Comparison of ENCODE assay signal across 12 cellular contexts in the genomic region with DNA sequence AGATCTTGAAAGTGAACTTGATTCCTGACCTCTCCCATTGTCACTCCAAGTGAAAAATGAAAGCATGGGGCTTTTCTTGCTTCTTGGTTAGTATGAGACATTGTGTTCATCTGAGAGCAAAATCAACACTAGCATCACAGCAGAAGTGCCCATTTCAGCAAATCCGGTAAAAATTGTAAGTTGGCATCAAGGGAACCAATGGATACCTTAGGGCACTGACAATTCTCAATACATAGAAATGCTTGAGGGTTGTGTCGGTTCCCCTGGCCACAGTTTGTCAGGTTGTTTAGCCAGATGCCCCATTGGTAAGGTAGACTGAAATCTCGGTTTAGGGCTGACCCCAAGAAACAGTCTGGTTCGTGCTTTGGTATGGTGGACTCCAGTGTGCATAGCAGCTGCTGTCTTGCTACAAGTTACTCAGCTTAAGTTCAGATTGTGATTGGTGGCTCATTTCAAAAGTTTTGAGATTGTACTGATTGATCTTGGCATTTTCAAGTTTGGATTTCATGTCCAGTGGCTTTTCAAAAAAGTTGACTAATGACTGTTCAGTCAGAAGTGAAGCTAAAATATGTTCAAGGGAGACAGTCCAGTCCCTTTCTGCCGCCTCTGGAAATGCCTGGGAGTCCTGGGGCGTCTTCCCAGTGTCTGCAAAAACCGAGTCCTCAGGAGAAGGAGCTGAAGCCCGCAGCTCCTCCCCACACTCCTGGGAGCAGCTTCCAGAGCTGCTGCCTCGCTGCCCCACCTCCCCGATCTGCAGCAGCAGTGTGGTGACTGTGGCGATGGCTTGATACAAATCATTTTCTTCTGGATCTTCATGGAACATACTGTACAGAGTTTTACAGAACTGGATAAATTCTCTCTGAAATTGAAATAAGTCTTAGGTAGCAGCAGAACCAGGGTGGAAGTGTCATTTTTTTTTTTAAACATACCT. TPM values are rescaled to one million over a fixed set of nuclear protein-coding genes. Genes with fewer than 3 reads are reported as not detected.
DNase-seq lines count a peak whose midpoint lies in the region; ATAC-seq and TF ChIP-seq lines count a peak whose summit lies in the region.
"Had no signal": no experiment of that assay in that cellular context is flagged by ENCODE, and none has a peak within 500 bp of the region (broad histone marks: within the 10 kb centered on the region; RNA-seq: fewer than 3 reads in every experiment).

No MANE protein-coding gene starts in this region.

- H3K4me1 ChIP-seq in HCT116 (ENCODE audit: control insufficient read depth in 1 of 2, insufficient read depth in 2 of 2, low read length in 2 of 2) (peaks cover 2 to 11% of the 10 kb centered on the region in 2 experiments; a peak in 3 of 4 replicates), mesendoderm (ENCODE audit: control insufficient read depth, low read depth, low read length) (peaks cover 6% of the 10 kb centered on the region)

- peaks cover 53% of the 10 kb centered on the region for H3K79me2 ChIP-seq in HCT116 (ENCODE audit: insufficient read depth, low read length)
- H3K79me2 ChIP-seq in mesendoderm (ENCODE audit: control insufficient read depth, insufficient read depth, low read length): peaks cover 28% of the 10 kb centered on the region

- H3K4me2 ChIP-seq in HCT116 (ENCODE audit: low read length) (no peak overlapping the region), mesendoderm (ENCODE audit: low read length) (no peak overlapping the region)

- RAD21 ChIA-PET in HCT116 (lab: Charles Lee; ENCODE audit: low non-redundant PET in 1 of 2, low total read pairs in 2 of 2, uncharacterized antibody in 2 of 2, unreplicated experiment in 2 of 2): interaction anchor here in 1 of 2 experiments (0.7 kb wide), 1 partner anchor 348 kb away, joined by 4 read pairs; no protein-coding TSS in a partner anchor

- POLR2A ChIA-PET in HCT116 (lab: Charles Lee): interaction anchor here (1.4 kb wide), 1 partner anchor 398 kb away, joined by 3 read pairs; no protein-coding TSS in a partner anchor

- peak; percentile 48 for ATAC-seq in HCT116
- ATAC-seq: heart left ventricle had no signal

- H3K4me3 ChIP-seq in HCT116 (replicated peaks in 1 of 2; ENCODE audit: low read depth in 1 of 2, low read length in 2 of 2): no peak overlapping the region
- no peak overlapping the region for H3K4me3 ChIP-seq in mesendoderm (ENCODE audit: low read length)
- H3K4me3 ChIP-seq: heart left ventricle had no signal

- H3K9ac ChIP-seq in HCT116 (ENCODE audit: low read length): no peak overlapping the region
- H3K9ac ChIP-seq in mesendoderm (ENCODE audit: low read length): no peak overlapping the region

- DNase-seq in DMS53 (lab: John Stamatoyannopoulos, UW) (peak; percentile 50), DMS53 treated with DMSO at 0.1 percent for 48 hours (lab: John Stamatoyannopoulos, UW; ENCODE audit: unreplicated experiment) (no peak), HCT116 (ENCODE audit: low read depth, low spot score) (no peak), mesendoderm (peak; percentile 34), NCI-H2029 (lab: John Stamatoyannopoulos, UW) (no peak), DMS153 (lab: John Stamatoyannopoulos, UW) (no peak), mucosa of gallbladder (ENCODE audit: low spot score) (no peak)
- DNase-seq in activated T-cell treated with anti-CD3 and anti-CD28 coated beads, Interleukin-2, amount 50 U/mL, for 48 hours: peak; percentile 40 to 50
- DNase-seq: cortex of kidney; heart left ventricle; small intestine; stimulated activated CD8-positive, alpha-beta memory T cell treated with anti-CD3 and anti-CD28 coated beads, Interleukin-4, amount 100 ng/mL, for 48 hours had no signal

- H3K56ac ChIP-seq in mesendoderm (ENCODE audit: low read length): no peak overlapping the region

- no peak overlapping the region for H4K8ac ChIP-seq in mesendoderm (ENCODE audit: low read depth, low read length)

- no peak overlapping the region for H2AK5ac ChIP-seq in mesendoderm (ENCODE audit: low read length)

- H3K9me3 ChIP-seq in HCT116 (ENCODE audit: control insufficient read depth in 1 of 2, insufficient read depth in 1 of 2, low read depth in 1 of 2, low read length in 2 of 2): no peaks in the 10 kb centered on the region
- H3K9me3 ChIP-seq: heart left ventricle had no signal

- H2BK5ac ChIP-seq in mesendoderm (ENCODE audit: low read length): no peak overlapping the region

- no peak for TF ChIP-seq POLR2A in HCT116 (IDR thresholded peaks at IDR 0.05; ENCODE audit: borderline replicate concordance, extremely low read depth, insufficient read depth, insufficient read length)

- H2BK15ac ChIP-seq in mesendoderm (replicated peaks; ENCODE audit: low read depth): no peak overlapping the region

- no peak overlapping the region for H4K5ac ChIP-seq in mesendoderm (ENCODE audit: low read length)

- H4K20me1 ChIP-seq in HCT116 (ENCODE audit: insufficient read depth): peaks cover 57% of the 10 kb centered on the region; the same call in 1 of the 2 replicates

- CTCF ChIA-PET in HCT116 (lab: Charles Lee): interaction anchor here (1.0 to 2.7 kb wide), 3 partner anchors 145 to 402 kb away, joined by 3 to 14 read pairs (median 5); no protein-coding TSS in a partner anchor

- H3K36me3 ChIP-seq in HCT116 (ENCODE audit: control insufficient read depth in 1 of 2, insufficient read depth in 2 of 2, low read length in 2 of 2) (peaks cover 42 to 60% of the 10 kb centered on the region in 2 experiments), mesendoderm (ENCODE audit: control insufficient read depth, insufficient read depth, low read length) (peaks cover 19% of the 10 kb centered on the region)

- H3K79me1 ChIP-seq in mesendoderm (ENCODE audit: low read length): peaks cover 8% of the 10 kb centered on the region

- no peak overlapping the region for H2AFZ ChIP-seq in HCT116 (ENCODE audit: low read depth, low read length, poor library complexity, severe bottlenecking)

- intact Hi-C loops in HCT116 (cut with micrococcal nuclease): no loop called here

- no peak for TF ChIP-seq RAD21 in HCT116 (IDR thresholded peaks at IDR 0.05; ENCODE audit: low read depth)

- no peak for TF ChIP-seq CTCF in HCT116 (IDR thresholded peaks at IDR 0.05 in 2 of 3, conservative IDR thresholded peaks at IDR 0.05 in 1 of 3; ENCODE audit: borderline replicate concordance in 1 of 3, insufficient read depth in 1 of 3, low read depth in 2 of 3, low read length in 2 of 3)

- H3K27me3 ChIP-seq in HCT116 (ENCODE audit: insufficient read depth, low read length): no peaks in the 10 kb centered on the region
- H3K27me3 ChIP-seq in mesendoderm (ENCODE audit: insufficient read depth, low read length, poor library complexity): no peaks in the 10 kb centered on the region
- H3K27me3 ChIP-seq: heart left ventricle had no signal

- BruUV-seq in HCT116 (replicated peaks; lab: Mats Ljungman, UMichigan): TSS peak; percentile 39

- no CpG with 5 or more reads among the region's 11 CpGs for WGBS in mesendoderm (ENCODE audit: extremely low coverage, insufficient coverage, low lambda C conversion rate)

- H3K23ac ChIP-seq in mesendoderm (ENCODE audit: low read length): no peak overlapping the region

- H3K4ac ChIP-seq in mesendoderm (ENCODE audit: low read depth, low read length): no peak overlapping the region

- H3K9me2 ChIP-seq in HCT116 (ENCODE audit: insufficient read depth): no peaks in the 10 kb centered on the region

- H3K27ac ChIP-seq in HCT116 (ENCODE audit: low read depth, low read length) (peak overlapping the region; percentile 20; the same call in 1 of the 2 replicates), mesendoderm (ENCODE audit: low read depth, low read length) (no peak overlapping the region)
- H3K27ac ChIP-seq: heart left ventricle had no signal

- H2BK120ac ChIP-seq in mesendoderm (ENCODE audit: low read depth, low read length): no peak overlapping the region

- H3K18ac ChIP-seq in mesendoderm (ENCODE audit: low read length): no peak overlapping the region

TF ChIP-seq in HCT116, 20 proteins besides CTCF, POLR2A, EP300 and RAD21:
- TF ChIP-seq JUND (IDR thresholded peaks at IDR 0.05): peak; percentile 3; the same call in 1 of the 2 replicates
- TF ChIP-seq POLR2AphosphoS5 (IDR thresholded peaks at IDR 0.05; ENCODE audit: low read depth, low read length): peak; percentile 65
- no peak for TF ChIP-seq ZFX (IDR thresholded peaks at IDR 0.05)

RNA-seq across cellular contexts. Expression of gene RPL31, which starts 5.6 kb away (rescaled TPM):
- 1,340 TPM for total RNA-seq in HCT116 (2021; ENCODE audit: unreplicated experiment)
- polyA plus RNA-seq in HCT116 (2012): 3,999 and 4,166 TPM in 2 replicates
- 1,661 TPM for polyA plus RNA-seq in mesendoderm (2013, experiment 1 of 2)
- polyA plus RNA-seq in mesendoderm (2013, experiment 2 of 2): 1,744 TPM
- total RNA-seq in mucosa of gallbladder: 966 TPM

Comparison
In these comparisons a context has a peak if more than half of its experiments do, and no peak if none do; other contexts are left out.
1. DNase-seq: peak in DMS53 (single experiment), activated T-cell treated with anti-CD3 and anti-CD28 coated beads, Interleukin-2, amount 50 U/mL, for 48 hours (2 of 2) and mesendoderm (single experiment); none in DMS53 treated with DMSO at 0.1 percent for 48 hours (single experiment), HCT116 (single experiment), NCI-H2029 (single experiment), DMS153 (single experiment) and mucosa of gallbladder (single experiment).